8 cellular contexts compared by ENCODE assay signal in the genomic region with DNA sequence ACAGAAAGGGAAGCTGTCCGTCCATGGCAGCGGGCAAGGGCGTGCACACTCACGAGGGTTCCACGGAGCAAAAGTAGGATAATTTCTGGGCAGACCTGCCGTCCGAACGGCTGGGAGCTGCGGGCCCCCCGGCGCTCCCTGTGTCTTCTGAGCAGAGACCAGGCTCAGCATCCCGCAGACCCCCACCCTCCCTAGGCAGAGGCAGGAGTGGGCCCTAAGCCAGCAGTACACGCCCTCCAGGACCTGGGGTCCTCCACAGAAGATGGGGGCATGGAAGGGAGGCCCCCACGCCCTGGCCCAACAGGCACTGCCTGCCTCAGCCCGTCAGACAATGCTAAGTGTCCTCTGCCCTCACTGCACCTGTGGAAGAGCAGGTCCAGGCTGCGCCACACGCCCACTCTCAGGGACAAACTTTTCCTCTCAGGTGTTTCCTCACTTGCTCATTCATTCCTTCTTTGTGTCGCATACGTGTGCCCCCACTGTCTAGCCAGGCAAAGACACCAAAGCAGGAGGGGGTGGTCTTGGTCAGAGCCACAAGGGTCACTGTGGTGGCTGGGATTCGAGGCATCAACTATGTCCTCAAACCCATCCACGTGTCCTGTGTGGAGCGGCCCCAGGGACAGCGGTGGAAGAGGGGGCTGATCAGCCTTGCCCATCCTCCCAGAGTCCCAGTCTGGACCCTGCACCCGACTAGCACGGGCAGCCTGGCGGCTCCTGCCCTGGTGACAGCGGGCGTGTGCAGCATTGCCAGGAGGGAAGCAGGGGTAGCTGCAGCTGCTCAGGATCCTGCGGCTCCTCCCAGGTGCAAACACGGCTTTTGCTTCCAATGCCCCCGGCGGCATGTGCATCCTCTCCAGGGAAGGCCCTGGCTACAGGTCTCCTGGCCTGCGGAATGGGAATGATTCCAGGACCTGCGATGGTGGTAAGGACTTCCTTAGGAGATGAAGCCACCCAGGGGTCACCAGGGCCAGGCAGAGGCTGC. TPM values are rescaled to one million over a fixed set of nuclear protein-coding genes. Genes with fewer than 3 reads are reported as not detected.
DNase-seq lines count a peak whose midpoint lies in the region; ATAC-seq, FAIRE-seq and TF ChIP-seq lines count a peak whose summit lies in the region.

No MANE protein-coding gene starts in this region.

- H3K27ac ChIP-seq in SJSA1 (peak overlapping the region; percentile 34), esophagus (ENCODE audit: low read depth in 2 of 2, low read length in 1 of 2) (peak overlapping the region; percentile 97 to 98), pancreas (no peak overlapping the region)

- H3K36me3 ChIP-seq in SJSA1 (peaks cover 7% of the 10 kb centered on the region; the same call in 1 of the 2 replicates), esophagus (ENCODE audit: control insufficient read depth in 2 of 2, insufficient read depth in 2 of 2, low read length in 1 of 2) (no peaks in the 10 kb centered on the region), pancreas (no peaks in the 10 kb centered on the region)

- H3K4me1 ChIP-seq in SJSA1 (replicated peaks) (peaks cover 37% of the 10 kb centered on the region), esophagus (ENCODE audit: control insufficient read depth in 2 of 2, insufficient read depth in 2 of 2, low read length in 1 of 2) (peaks cover 12 to 39% of the 10 kb centered on the region in 2 donors), pancreas (peaks cover 0 to 11% (median 4%) of the 10 kb centered on the region in 3 donors)

- in situ Hi-C loops in GM13977 (cut with MboI; ENCODE audit: low pct_unique_long_range_greater_than_20kb, low sequenced_read_pairs, unreplicated experiment) = no loop called here

- 61 to 62% methylated on average over 34 of the region's 34 CpGs for WGBS in esophagus, 2 donors
- WGBS in pancreas, 2 donors = 73 to 80% methylated on average over 33 to 34 of the region's 34 CpGs

- FAIRE-seq in pancreas (lab: Jason Lieb, UNC) = no peak

- TF ChIP-seq CTCF in pancreas (IDR thresholded peaks at IDR 0.05) (no peak), GM13977 (IDR thresholded peaks at IDR 0.05; ENCODE audit: extremely low read depth, insufficient read depth, missing control alignments) (no peak)

- H3K27me3 ChIP-seq in SJSA1 (replicated peaks) (no peaks in the 10 kb centered on the region), esophagus (ENCODE audit: control insufficient read depth in 1 of 2, insufficient read depth in 2 of 2, low read length in 2 of 2) (no peaks in the 10 kb centered on the region), pancreas (no peaks in the 10 kb centered on the region)

- intact Hi-C loops in pancreas (cut with DNase I) = no loop called here

- 0 out of 2 replicates have a peak, but pooled peaks cover 3% of the 10 kb centered on the region for H3K9me3 ChIP-seq in SJSA1 (replicated peaks)
- H3K9me3 ChIP-seq in esophagus (ENCODE audit: control insufficient read depth in 2 of 2, insufficient read depth in 1 of 2, low read depth in 1 of 2, low read length in 1 of 2) = no peaks in the 10 kb centered on the region
- no peaks in the 10 kb centered on the region for H3K9me3 ChIP-seq in pancreas

- DNase-seq in COLO668 (lab: John Stamatoyannopoulos, UW; ENCODE audit: unreplicated experiment) = peak; percentile 36
- DNase-seq in SJSA1 (ENCODE audit: low read depth in 1 of 2, low spot score in 2 of 2) = peak in 1 of 2 experiments; percentile 38
- peak; percentile 4 to 67 (median 35) for DNase-seq in pancreas
- no peak for DNase-seq in NCI-H1105 (lab: John Stamatoyannopoulos, UW)
- DNase-seq in GM13977 (ENCODE audit: low spot score) = no peak
- no peak for DNase-seq in NCI-H2196 treated with DMSO at 0.1 percent for 48 hours (lab: John Stamatoyannopoulos, UW; ENCODE audit: unreplicated experiment)
- no peak for DNase-seq in SK-N-DZ (ENCODE audit: low spot score)

- no peak overlapping the region for H3K4me3 ChIP-seq in SJSA1
- H3K4me3 ChIP-seq in esophagus (ENCODE audit: low read depth in 1 of 2, low read length in 2 of 2) = no peak overlapping the region
- H3K4me3 ChIP-seq in pancreas = no peak overlapping the region

- ATAC-seq in pancreas = no peak

RNA-seq across cellular contexts. Expression of a gene that starts 2.4 kb away (rescaled TPM):
- 63.4 and 108 TPM in 2 replicates for total RNA-seq in SJSA1 (2014; rRNA removed; shearing (Covaris generic))
- polyA plus RNA-seq in esophagus (10 to 100 TPM; 57.9 to 82.0 TPM), pancreas (10 to 100 TPM; 23.2 to 27.5 TPM)
- 10 to 100 TPM; 11.7 to 37.6 (median 16.3) TPM for total RNA-seq in pancreas
- 32.6 and 50.2 TPM in 2 replicates for polyA plus RNA-seq in SK-N-DZ (2014; cell fraction: cytosol; rRNA removed)
- polyA plus RNA-seq in SK-N-DZ (2014; cell fraction: nucleus; rRNA removed) = 75.2 and 80.4 TPM in 2 replicates

Comparison
In these comparisons a context has a peak if more than half of its experiments do, and no peak if none do; other contexts are left out.
1. DNase-seq: peak in COLO668 (single experiment) and pancreas (6 of 6); none in NCI-H1105 (single experiment), GM13977 (single experiment), NCI-H2196 treated with DMSO at 0.1 percent for 48 hours (single experiment) and SK-N-DZ (single experiment).
2. H3K27ac ChIP-seq: peak in SJSA1 (single experiment) and esophagus (2 of 2); none in pancreas (0 of 4).